15 cellular contexts compared by ENCODE assay signal in the genomic region with DNA sequence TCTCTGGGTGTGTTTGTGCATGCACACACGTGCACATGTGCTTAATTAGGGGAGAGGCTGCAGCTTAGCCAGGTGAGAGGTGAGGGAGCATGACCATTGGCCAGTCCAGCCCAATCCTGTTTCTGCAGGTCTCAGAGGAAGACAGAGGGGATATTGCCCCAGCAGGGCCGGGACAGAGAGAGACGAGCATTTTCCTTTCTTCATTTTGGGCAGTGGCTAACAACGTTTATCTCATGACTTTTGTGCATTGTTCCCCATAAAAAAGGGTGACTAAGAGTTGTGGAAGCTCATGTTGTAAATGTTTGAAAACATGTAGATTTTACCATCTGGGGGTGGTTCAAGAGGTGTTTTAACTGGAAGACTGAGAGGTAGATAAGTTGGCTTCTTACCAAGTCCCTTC. TPM values are rescaled to one million over a fixed set of nuclear protein-coding genes. Genes with fewer than 3 reads are reported as not detected.
"Had no signal": no experiment of that assay in that cellular context is flagged by ENCODE, and none has a peak within 500 bp of the region (broad histone marks: within the 10 kb centered on the region; RNA-seq: fewer than 3 reads in every experiment).

No MANE protein-coding gene starts in this region.

- H3K79me2 ChIP-seq: parathyroid adenoma had no signal

- H2AFZ ChIP-seq: parathyroid adenoma had no signal

- H3K27ac ChIP-seq: heart left ventricle, lower lobe of right lung, parathyroid adenoma, SK-N-MC had no signal

- H3K36me3 Mint-ChIP-seq: immature natural killer cell, mesothelial cell of epicardium had no signal

- H3K27ac Mint-ChIP-seq: activated CD4-positive, alpha-beta T cell treated with anti-CD3 and anti-CD28 coated beads, Interleukin-2, amount 10 ng/mL, durations not matched to agents 7 days and 5 days; activated T-helper 1 cell treated with anti-CD3 and anti-CD28 coated beads, Interleukin-12 subunit alpha, Interleukin-12 subunit beta, Interleukin-2, Interleukin-4 antibody, amounts not matched to agents 30 ng/mL and 10 ng/mL and 1 ng/mL, durations not matched to agents 14 hours and 24 hours and 36 hours; mesothelial cell of epicardium had no signal

- DNase-seq: activated CD4-positive, alpha-beta T cell treated with anti-CD3 and anti-CD28 coated beads, Interleukin-2, amount 10 ng/mL, durations not matched to agents 7 days and 5 days; activated CD8-positive, alpha-beta memory T cell treated with anti-CD3 and anti-CD28 coated beads, Interleukin-2, amount 50 U/mL, for 48 hours; activated naive CD4-positive, alpha-beta T cell; effector CD8-positive, alpha-beta T cell; heart left ventricle; immature natural killer cell; lower lobe of right lung; stimulated activated CD4-positive, alpha-beta T cell treated with anti-CD3 and anti-CD28 coated beads, Interleukin-12 subunit alpha, Interleukin-12 subunit beta, amount 100 ng/mL, for 4 hours; stimulated activated CD4-positive, alpha-beta T cell treated with anti-CD3 and anti-CD28 coated beads, Interleukin-2, amount 100 ng/mL, for 24 hours; T-helper 9 cell had no signal

- H3K4me3 Mint-ChIP-seq: activated CD4-positive, alpha-beta T cell treated with anti-CD3 and anti-CD28 coated beads, Interleukin-2, amount 10 ng/mL, durations not matched to agents 7 days and 5 days; activated T-helper 1 cell treated with anti-CD3 and anti-CD28 coated beads, Interleukin-12 subunit alpha, Interleukin-12 subunit beta, Interleukin-2, Interleukin-4 antibody, amounts not matched to agents 30 ng/mL and 10 ng/mL and 1 ng/mL, durations not matched to agents 14 hours and 24 hours and 36 hours; immature natural killer cell; mesothelial cell of epicardium had no signal

- H3K9me3 ChIP-seq: heart left ventricle, lower lobe of right lung had no signal

- H3K27me3 ChIP-seq: heart left ventricle had no signal

- H3K4me3 ChIP-seq: heart left ventricle, lower lobe of right lung, SK-N-MC had no signal

- H3K4me1 Mint-ChIP-seq: mesothelial cell of epicardium had no signal

- H3K9ac ChIP-seq: parathyroid adenoma had no signal

- H3K9me3 Mint-ChIP-seq: activated CD4-positive, alpha-beta T cell treated with anti-CD3 and anti-CD28 coated beads, Interleukin-2, amount 10 ng/mL, durations not matched to agents 7 days and 5 days; activated T-helper 1 cell treated with anti-CD3 and anti-CD28 coated beads, Interleukin-12 subunit alpha, Interleukin-12 subunit beta, Interleukin-2, Interleukin-4 antibody, amounts not matched to agents 30 ng/mL and 10 ng/mL and 1 ng/mL, durations not matched to agents 14 hours and 24 hours and 36 hours; mesothelial cell of epicardium had no signal

- H3K4me1 ChIP-seq: parathyroid adenoma had no signal

- H3K36me3 ChIP-seq: heart left ventricle, lower lobe of right lung had no signal

RNA-seq across cellular contexts. Expression of gene DMBT1, which starts 16.9 kb away (rescaled TPM):
- total RNA-seq: activated CD4-positive, alpha-beta T cell treated with anti-CD3 and anti-CD28 coated beads, Interleukin-2, amount 10 ng/mL, durations not matched to agents 7 days and 5 days; activated T-helper 1 cell treated with anti-CD3 and anti-CD28 coated beads, Interleukin-12 subunit alpha, Interleukin-12 subunit beta, Interleukin-2, Interleukin-4 antibody, amounts not matched to agents 30 ng/mL and 10 ng/mL and 1 ng/mL, durations not matched to agents 14 hours and 24 hours and 36 hours; frontal cortex; mesothelial cell of epicardium had no signal
- polyA plus RNA-seq: immature natural killer cell had no signal
